In genomic region chr2:12008425-12009061, GRCh38 we compare ENCODE assay signal across 10 cellular contexts.
DNase-seq lines count a peak whose midpoint lies in the region; ATAC-seq and TF ChIP-seq lines count a peak whose summit lies in the region.
"Had no signal": no experiment of that assay in that cellular context is flagged by ENCODE, and none has a peak within 500 bp of the region (broad histone marks: within the 10 kb centered on the region; RNA-seq: fewer than 3 reads in every experiment).

No MANE protein-coding gene starts in this region.

- no peak overlapping the region for H3K4me3 ChIP-seq in GM06990 (replicated peaks; ENCODE audit: low read depth, low read length)
- H3K4me3 ChIP-seq in MM.1S (ENCODE audit: low read length) = no peak overlapping the region
- no peak overlapping the region for H3K4me3 ChIP-seq in psoas muscle
- H3K4me3 ChIP-seq: lower lobe of right lung had no signal

- H2AFZ ChIP-seq in MM.1S (ENCODE audit: low read length) = no peak overlapping the region

- WGBS in psoas muscle, 3 donors = 77 to 91% (median 86%) methylated on average over 6 of the region's 6 CpGs

- DNase-seq in GM06990 (ENCODE audit: extremely low read depth, insufficient read length) (peak; percentile 66), amniotic epithelial cell (ENCODE audit: low read depth) (peak; percentile 68), NCI-H2107 (lab: John Stamatoyannopoulos, UW) (no peak), MM.1S (no peak), DMS 273 treated with DMSO at 0.1 percent for 48 hours (lab: John Stamatoyannopoulos, UW) (no peak), psoas muscle (no peak)
- DNase-seq: lower lobe of right lung, NCI-H69 had no signal

- no peak overlapping the region for H3K4me2 ChIP-seq in MM.1S (ENCODE audit: low read depth, low read length)

- TF ChIP-seq CTCF in GM06990 (IDR thresholded peaks at IDR 0.05; ENCODE audit: insufficient read depth, low read length, poor library complexity, severe bottlenecking) = no peak
- TF ChIP-seq CTCF in MM.1S (IDR thresholded peaks at IDR 0.05; ENCODE audit: low read length) = no peak
- no peak for TF ChIP-seq CTCF in psoas muscle (IDR thresholded peaks at IDR 0.05)

- H3K27me3 ChIP-seq in GM06990 (replicated peaks; ENCODE audit: control insufficient read depth, insufficient read depth, low read length) (no peaks in the 10 kb centered on the region), MM.1S (replicated peaks; ENCODE audit: insufficient read depth, low read length) (no peaks in the 10 kb centered on the region), psoas muscle (ENCODE audit: insufficient read depth in 3 of 3, low read length in 2 of 3) (peaks cover 0 to 3% (median 0%) of the 10 kb centered on the region in 3 donors)

- no peak overlapping the region for H3K9ac ChIP-seq in MM.1S (ENCODE audit: low read length)

- peaks cover 9% of the 10 kb centered on the region for H3K4me1 ChIP-seq in MM.1S (ENCODE audit: low read length)
- no peaks in the 10 kb centered on the region for H3K4me1 ChIP-seq in psoas muscle
- H3K4me1 ChIP-seq: lower lobe of right lung had no signal

- no peaks in the 10 kb centered on the region for H3K9me3 ChIP-seq in MM.1S (replicated peaks; ENCODE audit: insufficient read depth, low read length)
- no peaks in the 10 kb centered on the region for H3K9me3 ChIP-seq in psoas muscle
- H3K9me3 ChIP-seq: lower lobe of right lung had no signal

- H3K36me3 ChIP-seq in GM06990 (ENCODE audit: control insufficient read depth, insufficient read depth, low read length) = no peaks in the 10 kb centered on the region
- H3K36me3 ChIP-seq in MM.1S (replicated peaks; ENCODE audit: insufficient read depth, low read length) = no peaks in the 10 kb centered on the region
- H3K36me3 ChIP-seq in psoas muscle (ENCODE audit: insufficient read depth in 1 of 2, low read depth in 1 of 2) = no peaks in the 10 kb centered on the region
- H3K36me3 ChIP-seq: lower lobe of right lung had no signal

- H4K20me1 ChIP-seq in MM.1S (ENCODE audit: insufficient read depth, low read length) = no peaks in the 10 kb centered on the region

- H3K27ac ChIP-seq in MM.1S (ENCODE audit: low read length) (no peak overlapping the region), psoas muscle (no peak overlapping the region)
- H3K27ac ChIP-seq: lower lobe of right lung had no signal

- H3K9me2 ChIP-seq in MM.1S (replicated peaks; ENCODE audit: insufficient read depth, low read length) = no peaks in the 10 kb centered on the region

- intact Hi-C loops in psoas muscle (cut with DNase I) = no loop called here

- no peaks in the 10 kb centered on the region for H3K79me2 ChIP-seq in MM.1S (ENCODE audit: low read length)

- no peaks in the 10 kb centered on the region for H3F3A ChIP-seq in MM.1S (ENCODE audit: insufficient read depth, low read length)

- ATAC-seq in GM21447 (IDR thresholded peaks at IDR 0.05; ENCODE audit: unreplicated experiment) (peak; percentile 67), HG03439 (IDR thresholded peaks at IDR 0.05; ENCODE audit: unreplicated experiment) (peak; percentile 69), psoas muscle (no peak)
- ATAC-seq: lower lobe of right lung had no signal

Comparison
In these comparisons a context has a peak if more than half of its experiments do, and no peak if none do; other contexts are left out.
1. DNase-seq: peak in GM06990 (single experiment) and amniotic epithelial cell (single experiment); none in NCI-H2107 (single experiment), MM.1S (single experiment), DMS 273 treated with DMSO at 0.1 percent for 48 hours (single experiment) and psoas muscle (0 of 2).
2. ATAC-seq: peak in GM21447 (single experiment) and HG03439 (single experiment); none in psoas muscle (0 of 4).